ENCODE assay signal across 14 cellular contexts in genomic region chr14:75545907-75546306, GRCh38. TPM values are rescaled to one million over a fixed set of nuclear protein-coding genes. Genes with fewer than 3 reads are reported as not detected.
DNase-seq lines count a peak whose midpoint lies in the region; ATAC-seq, FAIRE-seq and TF ChIP-seq lines count a peak whose summit lies in the region.
"Had no signal": no experiment of that assay in that cellular context is flagged by ENCODE, and none has a peak within 500 bp of the region (broad histone marks: within the 10 kb centered on the region; RNA-seq: fewer than 3 reads in every experiment).

No MANE protein-coding gene starts in this region.

- H3K36me3 Mint-ChIP-seq in CD4-positive, alpha-beta memory T cell = peaks cover 15 to 30% of the 10 kb centered on the region in 2 donors
- H3K36me3 Mint-ChIP-seq in central memory CD8-positive, alpha-beta T cell (ENCODE audit: insufficient read depth) = peaks cover 18% of the 10 kb centered on the region

- no peak for TF ChIP-seq EP300 in A549 (IDR thresholded peaks at IDR 0.05)

- intact Hi-C loops in CD4-positive, alpha-beta memory T cell (cut with micrococcal nuclease) = no loop called here
- intact Hi-C loops in sciatic nerve (cut with DNase I) = no loop called here

- no peak for TF ChIP-seq CTCF in A549 (IDR thresholded peaks at IDR 0.05)

- no peaks in the 10 kb centered on the region for H3K9me3 ChIP-seq in A549
- H3K9me3 ChIP-seq in CD4-positive, alpha-beta memory T cell (ENCODE audit: control insufficient read depth in 1 of 2, low read length in 2 of 2) = no peaks in the 10 kb centered on the region
- H3K9me3 ChIP-seq: BE2C had no signal

- H3K9me3 Mint-ChIP-seq in CD4-positive, alpha-beta memory T cell = no peaks in the 10 kb centered on the region
- H3K9me3 Mint-ChIP-seq in central memory CD8-positive, alpha-beta T cell = no peaks in the 10 kb centered on the region

- WGBS in A549 (ENCODE audit: missing lambda C conversion rate) = 91% methylated on average over 13 of the region's 13 CpGs

- TF ChIP-seq RAD21 in A549 (conservative IDR thresholded peaks at IDR 0.05 in 1 of 2, IDR thresholded peaks at IDR 0.05 in 1 of 2) = no peak

- H3K4me2 ChIP-seq in A549 = no peak overlapping the region

- no peak for TF ChIP-seq POLR2A in A549 (IDR thresholded peaks at IDR 0.05; ENCODE audit: low read length)

- peak overlapping the region in 2 of 8 donors; percentile 15 to 43 for H3K4me3 Mint-ChIP-seq in CD4-positive, alpha-beta memory T cell
- no peak overlapping the region for H3K4me3 Mint-ChIP-seq in central memory CD8-positive, alpha-beta T cell

- peak overlapping the region in 6 of 7 donors; percentile 21 to 79 (median 64) for H3K27ac Mint-ChIP-seq in CD4-positive, alpha-beta memory T cell
- peak overlapping the region; percentile 93 for H3K27ac Mint-ChIP-seq in central memory CD8-positive, alpha-beta T cell (ENCODE audit: low read depth)

- no peaks in the 10 kb centered on the region for H3K27me3 Mint-ChIP-seq in CD4-positive, alpha-beta memory T cell
- H3K27me3 Mint-ChIP-seq in central memory CD8-positive, alpha-beta T cell = no peaks in the 10 kb centered on the region

- peaks cover 36 to 74% (median 60%) of the 10 kb centered on the region in 4 donors for H3K4me1 Mint-ChIP-seq in CD4-positive, alpha-beta memory T cell
- H3K4me1 Mint-ChIP-seq in central memory CD8-positive, alpha-beta T cell = peaks cover 76% of the 10 kb centered on the region

- no peaks in the 10 kb centered on the region for H3K27me3 ChIP-seq in CD4-positive, alpha-beta memory T cell (ENCODE audit: insufficient read depth, low read length)
- H3K27me3 ChIP-seq: BE2C had no signal

- peak; percentile 44 for DNase-seq in activated CD8-positive, alpha-beta memory T cell treated with anti-CD3 and anti-CD28 coated beads, Interleukin-2, amount 50 U/mL, for 48 hours
- DNase-seq in activated CD8-positive, alpha-beta memory T cell treated with anti-CD3 and anti-CD28 coated beads, Interleukin-2, amount 50 U/mL, for 4 hours = no peak
- no peak for DNase-seq in A549 (ENCODE audit: low read depth in 1 of 2, low spot score in 1 of 2)
- DNase-seq in CD4-positive, alpha-beta memory T cell = no peak
- no peak for DNase-seq in central memory CD8-positive, alpha-beta T cell (ENCODE audit: low spot score in 2 of 2)
- DNase-seq in stimulated activated CD8-positive, alpha-beta memory T cell treated with anti-CD3 and anti-CD28 coated beads, Interleukin-4, amount 100 ng/mL, for 48 hours = no peak
- DNase-seq in sciatic nerve (ENCODE audit: low spot score) = no peak
- DNase-seq: BE2C, GF-D8, MV-4-11, NCI-H1436 treated with DMSO at 0.1 percent for 48 hours, NCI-H2081, NCI-H524 had no signal

- peaks cover 19% of the 10 kb centered on the region for H3K36me3 ChIP-seq in CD4-positive, alpha-beta memory T cell (ENCODE audit: insufficient read depth, low read length)
- H3K36me3 ChIP-seq: BE2C had no signal

- peak overlapping the region; percentile 33 to 82; a peak in 5 of 6 replicates for H3K27ac ChIP-seq in A549
- H3K27ac ChIP-seq in CD4-positive, alpha-beta memory T cell (ENCODE audit: low read depth, low read length) = no peak overlapping the region

- H3K4me3 ChIP-seq in A549 = no peak overlapping the region
- no peak overlapping the region for H3K4me3 ChIP-seq in CD4-positive, alpha-beta memory T cell (ENCODE audit: low read length in 2 of 2)

- POLR2A ChIA-PET in A549 (lab: Yijun Ruan, JAX) = no interaction called here
- POLR2A ChIA-PET in CD4-positive, alpha-beta memory T cell (lab: Charles Lee; ENCODE audit: partially characterized antibody) = interaction anchor here (1.2 to 11.4 kb wide), 2 partner anchors 15 to 22 kb away, joined by 4 to 292 read pairs; partner anchors contain the start of gene BATF

- H3K4me1 ChIP-seq in A549 = peaks cover 39% of the 10 kb centered on the region
- H3K4me1 ChIP-seq in CD4-positive, alpha-beta memory T cell (ENCODE audit: insufficient read depth, low read length) = peaks cover 56% of the 10 kb centered on the region
- H3K4me1 ChIP-seq: BE2C had no signal

- CTCF ChIA-PET in A549 (lab: Yijun Ruan, JAX) = interaction anchor here (1.0 to 2.1 kb wide), 3 partner anchors 15 to 59 kb away, joined by 3 to 11 read pairs (median 5); no protein-coding TSS in a partner anchor
- CTCF ChIA-PET in CD4-positive, alpha-beta memory T cell (lab: Charles Lee; ENCODE audit: partially characterized antibody) = interaction anchor here (9.2 to 12.3 kb wide), 2 partner anchors 16 to 18 kb away, joined by 74 to 118 read pairs; no protein-coding TSS in a partner anchor

- FAIRE-seq in A549 (lab: Jason Lieb, UNC) = no peak
- FAIRE-seq: H1 had no signal

- no peak for ATAC-seq in A549
- ATAC-seq in central memory CD8-positive, alpha-beta T cell (replicated peaks; ENCODE audit: extremely low read depth, poor library complexity, severe bottlenecking) = no peak
- no peak for ATAC-seq in sciatic nerve

TF ChIP-seq in A549, 52 proteins besides CTCF, POLR2A, EP300 and RAD21:
- TF ChIP-seq NPAS2 (CRISPR knock-in tag; IDR thresholded peaks at IDR 0.05; ENCODE audit: borderline replicate concordance) (no peak), ZSCAN20 (CRISPR knock-in tag; IDR thresholded peaks at IDR 0.05) (no peak), FOSB (CRISPR knock-in tag; IDR thresholded peaks at IDR 0.05) (no peak), NR3C1 (IDR thresholded peaks at IDR 0.05) (no peak), CHD2 (IDR thresholded peaks at IDR 0.05; ENCODE audit: low read length, partially characterized antibody) (no peak), PHF8 (IDR thresholded peaks at IDR 0.05; ENCODE audit: borderline replicate concordance, low read depth) (no peak)

RNA-seq across cellular contexts. Expression of gene BATF, which starts 23.6 kb away (rescaled TPM):
- polyA plus RNA-seq in A549 (2011; rRNA removed) (not detected in 2 replicates), A549 (2017; fragmentation: RNase III; extraction: RNeasy Plus Mini Kit Qiagen cat#74134 plus additional on column Dnase treatment) (not detected in 3 replicates)
- 0.05 TPM in 1 of 2 replicates, not detected in the other for polyA plus RNA-seq in A549 (2012; cell fraction: cytosol; rRNA removed)
- not detected in 2 replicates for polyA plus RNA-seq in A549 (2012; cell fraction: nucleus; rRNA removed)
- not detected in 2 replicates for polyA minus RNA-seq in A549 (2011; rRNA and poly(A)+ RNA removed)
- 10 to 100 TPM; 17.1 to 20.6 TPM for total RNA-seq in CD4-positive, alpha-beta memory T cell
- 10 to 100 TPM; 46.6 to 53.8 TPM for polyA plus RNA-seq in CD4-positive, alpha-beta memory T cell
- 1.7 TPM for total RNA-seq in sciatic nerve
- total RNA-seq: H1 had no signal
- polyA plus RNA-seq: H1 had no signal

RNA-seq across cellular contexts. Expression of gene FLVCR2, which starts 32.5 kb away (rescaled TPM):
- polyA plus RNA-seq in A549 (2011; rRNA removed) (3.8 and 4.7 TPM in 2 replicates), A549 (2017; fragmentation: RNase III; extraction: RNeasy Plus Mini Kit Qiagen cat#74134 plus additional on column Dnase treatment) (3.1 to 3.9 TPM (median 3.6 TPM) in 3 replicates)
- polyA plus RNA-seq in A549 (2012; cell fraction: cytosol; rRNA removed) = 1.4 and 1.9 TPM in 2 replicates
- polyA plus RNA-seq in A549 (2012; cell fraction: nucleus; rRNA removed) = 2.8 and 3.2 TPM in 2 replicates
- polyA minus RNA-seq in A549 (2011; rRNA and poly(A)+ RNA removed) = 4.6 and 6.8 TPM in 2 replicates
- 1 to 10 TPM; 3.0 to 4.1 TPM for total RNA-seq in CD4-positive, alpha-beta memory T cell
- polyA plus RNA-seq in CD4-positive, alpha-beta memory T cell = 1 to 10 TPM; 1.9 to 3.3 TPM
- 56.4 TPM for total RNA-seq in sciatic nerve

Comparison
In these comparisons a context has a peak if more than half of its experiments do, and no peak if none do; other contexts are left out.
1. RNA of gene FLVCR2, which starts 32.5 kb away (total RNA-seq): 56.4 TPM in sciatic nerve (single experiment); 3.0 to 4.1 TPM in CD4-positive, alpha-beta memory T cell; every median in the first group is over 10 times any median in the second.